Comparison of ENCODE assay signal across 18 cellular contexts in the genomic region with DNA sequence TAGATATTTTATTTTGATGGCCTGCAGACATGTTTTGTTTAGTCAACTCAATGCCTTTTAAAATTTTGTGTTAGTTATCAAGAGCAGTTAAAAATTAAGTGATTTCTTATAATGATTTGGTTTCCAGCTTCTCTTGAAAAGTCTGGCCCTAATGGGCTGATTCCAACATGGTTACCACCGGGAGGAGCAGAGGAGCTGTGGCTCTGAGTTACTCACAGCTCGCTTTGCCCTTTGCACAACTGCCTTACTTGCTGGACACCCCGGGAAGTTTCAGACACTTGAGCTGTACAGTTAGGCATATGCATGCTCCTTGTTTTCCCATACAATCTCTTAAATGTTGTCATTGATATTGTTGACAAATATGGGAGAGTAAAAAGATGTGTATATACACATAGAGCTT.
"Had no signal": no experiment of that assay in that cellular context is flagged by ENCODE, and none has a peak within 500 bp of the region (broad histone marks: within the 10 kb centered on the region; RNA-seq: fewer than 3 reads in every experiment).

No MANE protein-coding gene starts in this region.

- H3K27ac ChIP-seq: adrenal gland, cardiac muscle cell, dorsolateral prefrontal cortex, lower lobe of right lung, stomach, thoracic aorta had no signal

- H3K4me1 Mint-ChIP-seq: activated CD4-positive, alpha-beta T cell treated with anti-CD3 and anti-CD28 coated beads, Interleukin-2, amount 10 ng/mL, durations not matched to agents 24 days and 14 days; activated naive CD4-positive, alpha-beta T cell treated with anti-CD3 and anti-CD28 coated beads, Interleukin-2, amount 50 U/mL, for 24 hours; mesothelial cell of epicardium had no signal

- H3K27me3 ChIP-seq: adrenal gland, cardiac muscle cell, dorsolateral prefrontal cortex, stomach had no signal

- ATAC-seq: activated CD8-positive, alpha-beta T cell treated with anti-CD3 and anti-CD28 coated beads, Interleukin-2, amount 10 ng/mL, durations not matched to agents 7 days and 5 days; lower lobe of right lung; sciatic nerve had no signal

- H3K9me3 ChIP-seq: adrenal gland, lower lobe of right lung, stomach, thoracic aorta had no signal

- H3K36me3 ChIP-seq: adrenal gland, cardiac muscle cell, lower lobe of right lung, stomach, thoracic aorta had no signal

- H3K9me3 Mint-ChIP-seq: activated CD4-positive, alpha-beta T cell treated with anti-CD3 and anti-CD28 coated beads, Interleukin-2, amount 10 ng/mL, durations not matched to agents 24 days and 14 days; activated naive CD4-positive, alpha-beta T cell treated with anti-CD3 and anti-CD28 coated beads, Interleukin-2, amount 50 U/mL, for 24 hours had no signal

- H3K27me3 Mint-ChIP-seq: activated CD4-positive, alpha-beta T cell treated with anti-CD3 and anti-CD28 coated beads, Interleukin-2, amount 10 ng/mL, durations not matched to agents 24 days and 14 days had no signal

- DNase-seq: activated CD4-positive, alpha-beta T cell treated with anti-CD3 and anti-CD28 coated beads, Interleukin-2, amount 10 ng/mL, durations not matched to agents 24 days and 14 days; activated CD4-positive, CD25-positive, alpha-beta regulatory T cell; activated CD8-positive, alpha-beta memory T cell treated with anti-CD3 and anti-CD28 coated beads, Interleukin-2, amount 50 U/mL, for 4 hours; activated CD8-positive, alpha-beta T cell treated with anti-CD3 and anti-CD28 coated beads, Interleukin-2, amount 10 ng/mL, durations not matched to agents 7 days and 5 days; activated effector memory CD4-positive, alpha-beta T cell treated with anti-CD3 and anti-CD28 coated beads, Interleukin-2, amount 50 U/mL, for 16 hours; activated T-cell treated with anti-CD3 and anti-CD28 coated beads, Interleukin-2, amount 50 U/mL, for 48 hours; adrenal gland; dorsolateral prefrontal cortex; foreskin fibroblast; glutamatergic neuron; hypothalamus; lower lobe of right lung; stomach had no signal

- H3K4me3 Mint-ChIP-seq: activated CD4-positive, alpha-beta T cell treated with anti-CD3 and anti-CD28 coated beads, Interleukin-2, amount 10 ng/mL, durations not matched to agents 24 days and 14 days; activated CD8-positive, alpha-beta T cell treated with anti-CD3 and anti-CD28 coated beads, Interleukin-2, amount 10 ng/mL, durations not matched to agents 7 days and 5 days; activated naive CD4-positive, alpha-beta T cell treated with anti-CD3 and anti-CD28 coated beads, Interleukin-2, amount 50 U/mL, for 24 hours; mesothelial cell of epicardium had no signal

- H3K4me3 ChIP-seq: adrenal gland, cardiac muscle cell, dorsolateral prefrontal cortex, lower lobe of right lung, stomach, thoracic aorta had no signal

- H3K36me3 Mint-ChIP-seq: activated naive CD4-positive, alpha-beta T cell treated with anti-CD3 and anti-CD28 coated beads, Interleukin-2, amount 50 U/mL, for 24 hours; mesothelial cell of epicardium had no signal

- H3K27ac Mint-ChIP-seq: activated CD4-positive, alpha-beta T cell treated with anti-CD3 and anti-CD28 coated beads, Interleukin-2, amount 10 ng/mL, durations not matched to agents 24 days and 14 days; activated CD8-positive, alpha-beta T cell treated with anti-CD3 and anti-CD28 coated beads, Interleukin-2, amount 10 ng/mL, durations not matched to agents 7 days and 5 days; activated naive CD4-positive, alpha-beta T cell treated with anti-CD3 and anti-CD28 coated beads, Interleukin-2, amount 50 U/mL, for 24 hours; mesothelial cell of epicardium had no signal

- H3K4me1 ChIP-seq: adrenal gland, lower lobe of right lung, stomach had no signal
